Comparison of ENCODE assay signal across 1 cellular context in the genomic region with DNA sequence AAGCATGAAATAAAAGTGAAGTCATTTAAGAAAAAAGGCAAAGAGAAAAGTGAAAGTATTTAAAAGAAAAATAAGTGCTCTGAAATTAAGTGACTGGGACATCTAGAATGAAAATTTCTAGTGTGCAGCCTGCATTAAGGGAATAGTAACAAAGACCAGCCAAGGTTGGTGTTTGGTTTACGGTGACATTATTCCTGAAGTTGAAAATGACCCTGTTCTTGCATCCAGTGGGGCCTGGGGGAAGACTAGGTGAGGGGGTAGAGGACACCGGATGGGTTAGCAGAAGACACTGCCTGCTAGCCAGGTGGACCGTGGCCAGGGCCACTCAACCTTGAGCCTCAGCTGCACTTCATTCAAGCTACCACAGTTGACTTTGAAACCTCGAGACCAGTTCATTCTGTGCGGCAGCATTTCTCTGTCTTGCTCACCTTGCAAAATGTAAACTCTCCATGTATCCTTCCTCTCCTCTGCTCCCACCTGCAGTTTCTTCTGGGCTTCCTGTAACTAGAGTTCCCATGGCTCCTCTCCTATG.
TF ChIP-seq lines count a peak whose summit lies in the region.

No MANE protein-coding gene starts in this region.

TF ChIP-seq in GM12878, 131 proteins besides CTCF, POLR2A, EP300 and RAD21 (continued from another document):
- TF ChIP-seq SIX5 (IDR thresholded peaks at IDR 0.05; ENCODE audit: low read depth, low read length, severe bottlenecking): no peak
TF ChIP-seq in GM12878: peak in this region for 17.
